Comparison of ENCODE assay signal across 12 cellular contexts in the genomic region with DNA sequence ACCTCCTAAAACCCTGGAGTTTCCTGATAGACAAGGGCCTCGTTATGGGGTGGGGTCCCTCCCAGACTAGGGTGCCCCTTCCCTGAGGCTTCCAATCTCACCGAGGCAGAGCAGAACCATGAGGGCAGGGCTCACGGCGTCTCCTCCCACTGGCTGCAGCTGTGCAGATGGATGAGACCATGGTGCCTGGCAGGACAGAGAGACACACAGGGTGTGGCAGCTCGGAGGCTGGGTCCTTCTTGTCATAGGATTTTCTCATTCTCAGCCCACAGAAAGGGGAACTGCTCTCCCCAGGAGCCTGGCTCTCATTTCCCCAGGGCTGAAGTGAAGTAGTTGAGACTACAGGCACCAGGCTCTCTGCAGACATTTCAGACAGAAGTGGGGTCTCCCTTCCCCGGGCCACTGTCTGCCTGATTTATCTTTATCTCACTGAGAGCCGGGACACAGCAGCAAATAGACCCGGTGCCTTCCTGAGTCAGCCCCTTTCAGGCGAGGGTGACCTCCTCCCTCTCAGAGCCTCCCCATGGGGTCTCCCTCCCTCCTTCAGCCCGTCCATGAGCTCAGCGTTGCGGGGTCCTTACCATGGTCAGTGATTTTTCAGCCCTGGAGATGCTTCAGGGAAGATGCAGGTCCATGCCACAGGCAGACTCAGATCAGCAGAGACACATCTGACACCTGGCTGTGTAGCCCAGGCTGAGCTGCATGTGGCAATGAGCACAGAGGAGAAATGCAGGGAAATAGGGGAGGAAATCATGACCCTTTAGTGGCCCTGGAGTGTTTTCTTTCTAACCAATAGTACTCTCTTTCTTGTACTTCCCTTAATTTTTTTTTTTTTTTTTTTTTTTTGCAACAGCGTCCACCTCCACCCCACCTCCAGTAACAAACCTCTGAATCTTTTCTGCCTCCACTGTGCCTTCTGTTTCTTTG. TPM values are rescaled to one million over a fixed set of nuclear protein-coding genes. Genes with fewer than 3 reads are reported as not detected.
DNase-seq lines count a peak whose midpoint lies in the region; ATAC-seq lines count a peak whose summit lies in the region.
"Had no signal": no experiment of that assay in that cellular context is flagged by ENCODE, and none has a peak within 500 bp of the region (broad histone marks: within the 10 kb centered on the region; RNA-seq: fewer than 3 reads in every experiment).

A gene (minus strand): TSS at position 731 of the 927 bp plus-strand sequence. CDS start 147 bp downstream, at position 584.

- H3K27ac ChIP-seq in adipose tissue (ENCODE audit: low read depth, low read length) = peak within 1 kb of the TSS; percentile 17
- H3K27ac ChIP-seq: PC-9 had no signal

- ATAC-seq in GM21737 (IDR thresholded peaks at IDR 0.05; ENCODE audit: unreplicated experiment) = no peak

- 41 to 53% (median 45%) methylated on average over 13 of the region's 13 CpGs for WGBS in adipose tissue, 3 donors

- DNase-seq in AML-193 (lab: John Stamatoyannopoulos, UW) = peak; percentile 54 to 59
- peak; percentile 22 for DNase-seq in NAMALWA (ENCODE audit: low spot score)
- DNase-seq in medulla oblongata (ENCODE audit: extremely low spot score) = peak; percentile 42
- DNase-seq in NCI-H69 (lab: John Stamatoyannopoulos, UW) = no peak
- DNase-seq in SHP77 treated with DMSO at 0.1 percent for 48 hours (lab: John Stamatoyannopoulos, UW) = no peak
- no peak for DNase-seq in NCI-H524 treated with DMSO at 0.1 percent for 48 hours (lab: John Stamatoyannopoulos, UW)
- DNase-seq: activated CD4-positive, alpha-beta T cell treated with anti-CD3 and anti-CD28 coated beads, Interleukin-2, amount 50 U/mL, for 4 hours; dermis blood vessel endothelial cell; occipital lobe; PC-9 had no signal

RNA-seq across cellular contexts. Expression of the gene that starts here (rescaled TPM):
- 10 to 100 TPM in 2 of 3 donors, 1 to 10 TPM in 1; 2.2 to 31.5 (median 14.3) TPM for polyA plus RNA-seq in adipose tissue

Comparison
In these comparisons a context has a peak if more than half of its experiments do, and no peak if none do; other contexts are left out.
1. DNase-seq: peak in AML-193 (2 of 2), NAMALWA (single experiment) and medulla oblongata (single experiment); none in NCI-H69 (single experiment), SHP77 treated with DMSO at 0.1 percent for 48 hours (single experiment) and NCI-H524 treated with DMSO at 0.1 percent for 48 hours (single experiment).